32 cellular contexts compared by ENCODE assay signal in genomic region chr20:9230406-9230805, GRCh38.
DNase-seq lines count a peak whose midpoint lies in the region; ATAC-seq, FAIRE-seq and TF ChIP-seq lines count a peak whose summit lies in the region.
"Had no signal": no experiment of that assay in that cellular context is flagged by ENCODE, and none has a peak within 500 bp of the region (broad histone marks: within the 10 kb centered on the region; RNA-seq: fewer than 3 reads in every experiment).

No MANE protein-coding gene starts in this region.

- H2AFZ ChIP-seq in HepG2 (ENCODE audit: low read length) (no peak overlapping the region), K562 (ENCODE audit: low read depth, low read length) (no peak overlapping the region)

- BruUV-seq in HepG2 (replicated peaks; lab: Mats Ljungman, UMichigan) (no TSS peak), K562 (replicated peaks; lab: Mats Ljungman, UMichigan) (no TSS peak)

- H3K9ac ChIP-seq in HepG2 (ENCODE audit: insufficient read depth, low read depth, low read length), result no peak overlapping the region
- H3K9ac ChIP-seq in K562 (ENCODE audit: insufficient read depth in 1 of 2, low read depth in 2 of 2, low read length in 2 of 2), result no peak overlapping the region
- H3K9ac ChIP-seq: BLaER1; BLaER1 treated with 17β-estradiol and CSF1 and Interleukin-3, amounts not matched to agents 10 nM and 100 nM had no signal

- TF ChIP-seq RAD21 in HepG2 (CRISPR knock-in tag; IDR thresholded peaks at IDR 0.05) (no peak), A549 (conservative IDR thresholded peaks at IDR 0.05 in 1 of 2, IDR thresholded peaks at IDR 0.05 in 1 of 2) (no peak), K562 (CRISPR knock-in tag; conservative IDR thresholded peaks at IDR 0.05 in 1 of 2, IDR thresholded peaks at IDR 0.05 in 1 of 2) (no peak)

- FAIRE-seq in HepG2 (lab: Jason Lieb, UNC) (no peak), A549 (lab: Jason Lieb, UNC) (no peak), K562 (lab: Jason Lieb, UNC) (no peak)
- FAIRE-seq: A204.1, D721Med had no signal

- ATAC-seq in HepG2 (no peak), right lobe of liver (no peak), A549 (no peak), K562 (no peak), GM21619 (IDR thresholded peaks at IDR 0.05; ENCODE audit: unreplicated experiment) (no peak)
- ATAC-seq: CD8-positive, alpha-beta T cell had no signal

- no peak overlapping the region for H3K4me3 ChIP-seq in HepG2 (replicated peaks in 1 of 3; ENCODE audit: insufficient read depth in 1 of 3, low read depth in 2 of 3, low read length in 3 of 3)
- H3K4me3 ChIP-seq in right lobe of liver, result no peak overlapping the region
- H3K4me3 ChIP-seq in A549, result no peak overlapping the region
- H3K4me3 ChIP-seq in K562, result no peak overlapping the region
- H3K4me3 ChIP-seq: BLaER1; BLaER1 treated with 17β-estradiol and CSF1 and Interleukin-3, amounts not matched to agents 10 nM and 100 nM had no signal

- DNase-seq in HepG2 (ENCODE audit: low spot score) (no peak), right lobe of liver (no peak), A549 (ENCODE audit: low read depth in 1 of 2, low spot score in 1 of 2) (no peak), K562 (ENCODE audit: extremely low read depth in 1 of 4, low spot score in 3 of 4) (no peak), ecto neural progenitor cell (ENCODE audit: low spot score) (no peak)
- DNase-seq: 8988T; ACHN; AML-193; BE2C; C1 segment of cervical spinal cord; Caco-2; Calu3; CD4-positive, alpha-beta memory T cell; CD4-positive, alpha-beta T cell; CD4-positive, CD25-positive, alpha-beta regulatory T cell; CD8-positive, alpha-beta memory T cell; CD8-positive, alpha-beta T cell; COR-L47; DMS 273 treated with DMSO at 0.1 percent for 48 hours; DMS153; DMS53; DMS79; DMS79 treated with DMSO at 0.1 percent for 48 hours; DND-41; EL had no signal

- H4K20me1 ChIP-seq in HepG2 (ENCODE audit: insufficient read depth, low read length) (no peaks in the 10 kb centered on the region; the same call in 1 of the 2 replicates), K562 (replicated peaks; ENCODE audit: control insufficient read depth, insufficient read depth, low read length) (no peaks in the 10 kb centered on the region)
- H4K20me1 ChIP-seq: BLaER1; BLaER1 treated with 17β-estradiol and CSF1 and Interleukin-3, amounts not matched to agents 10 nM and 100 nM had no signal

- TF ChIP-seq POLR2A in HepG2 (IDR thresholded peaks at IDR 0.05; ENCODE audit: insufficient read depth in 1 of 2, low read depth in 2 of 2, low read length in 2 of 2) (no peak), right lobe of liver (IDR thresholded peaks at IDR 0.05) (no peak), A549 (IDR thresholded peaks at IDR 0.05; ENCODE audit: low read length) (no peak), K562 (conservative IDR thresholded peaks at IDR 0.05) (no peak)

- H3K4me1 ChIP-seq in HepG2 (ENCODE audit: insufficient read depth, low read length) (no peaks in the 10 kb centered on the region), right lobe of liver (no peaks in the 10 kb centered on the region), A549 (no peaks in the 10 kb centered on the region), K562 (replicated peaks in 1 of 2; ENCODE audit: control insufficient read depth in 2 of 2, insufficient read depth in 2 of 2, low read length in 2 of 2) (no peaks in the 10 kb centered on the region)
- H3K4me1 ChIP-seq: Caco-2 had no signal

- H3K36me3 ChIP-seq in HepG2 (replicated peaks in 1 of 2; ENCODE audit: control insufficient read depth in 1 of 2, insufficient read depth in 2 of 2, low read length in 2 of 2), result no peaks in the 10 kb centered on the region
- no peaks in the 10 kb centered on the region for H3K36me3 ChIP-seq in right lobe of liver
- H3K36me3 ChIP-seq in K562 (ENCODE audit: control insufficient read depth, insufficient read depth, low read length), result no peaks in the 10 kb centered on the region
- H3K36me3 ChIP-seq: BE2C; BLaER1; BLaER1 treated with 17β-estradiol and CSF1 and Interleukin-3, amounts not matched to agents 10 nM and 100 nM had no signal

- intact Hi-C loops in HepG2 (cut with micrococcal nuclease; ENCODE audit: unreplicated experiment) (no loop called here), right lobe of liver (cut with DNase I) (no loop called here), K562 (cut with micrococcal nuclease) (no loop called here)

- no peaks in the 10 kb centered on the region for H3K27me3 ChIP-seq in HepG2 (ENCODE audit: control insufficient read depth in 1 of 2, insufficient read depth in 2 of 2, low read length in 2 of 2)
- H3K27me3 ChIP-seq in right lobe of liver, result no peaks in the 10 kb centered on the region
- H3K27me3 ChIP-seq in K562 (ENCODE audit: control insufficient read depth in 2 of 2, insufficient read depth in 2 of 2, low read length in 2 of 2), result no peaks in the 10 kb centered on the region
- H3K27me3 ChIP-seq: BE2C; BLaER1; BLaER1 treated with 17β-estradiol and CSF1 and Interleukin-3, amounts not matched to agents 10 nM and 100 nM had no signal

- TF ChIP-seq CTCF in HepG2 (CRISPR knock-in tag; IDR thresholded peaks at IDR 0.05), result no peak
- no peak for TF ChIP-seq CTCF in right lobe of liver (IDR thresholded peaks at IDR 0.05)
- TF ChIP-seq CTCF in A549 (IDR thresholded peaks at IDR 0.05), result no peak
- TF ChIP-seq CTCF in K562 (IDR thresholded peaks at IDR 0.05 in 2 of 3, conservative IDR thresholded peaks at IDR 0.05 in 1 of 3; ENCODE audit: insufficient read depth in 2 of 3, low read depth in 1 of 3, low read length in 3 of 3), result no peak

- CTCF ChIA-PET in HepG2 (lab: Yijun Ruan, JAX; ENCODE audit: low intra/inter-chr PET ratio, low total read pairs) (no interaction called here), A549 (lab: Yijun Ruan, JAX) (no interaction called here), K562 (lab: Yijun Ruan, JAX; ENCODE audit: low intra/inter-chr PET ratio) (no interaction called here)

- H3K79me2 ChIP-seq in HepG2 (ENCODE audit: insufficient read depth, low read length) (no peaks in the 10 kb centered on the region), K562 (ENCODE audit: control insufficient read depth, insufficient read depth, low read length) (no peaks in the 10 kb centered on the region)

- POLR2A ChIA-PET in HepG2 (lab: Yijun Ruan, JAX) (no interaction called here), A549 (lab: Yijun Ruan, JAX) (no interaction called here), K562 (lab: Yijun Ruan, JAX) (no interaction called here)

- no peaks in the 10 kb centered on the region for H3K9me3 ChIP-seq in HepG2 (ENCODE audit: low read length)
- no peaks in the 10 kb centered on the region for H3K9me3 ChIP-seq in right lobe of liver
- H3K9me3 ChIP-seq in A549, result no peaks in the 10 kb centered on the region
- H3K9me3 ChIP-seq in K562 (replicated peaks; ENCODE audit: control insufficient read depth, insufficient read depth, low read depth, low read length), result no peaks in the 10 kb centered on the region
- H3K9me3 ChIP-seq: BE2C; BLaER1; BLaER1 treated with 17β-estradiol and CSF1 and Interleukin-3, amounts not matched to agents 10 nM and 100 nM; Caco-2 had no signal

- H3K27ac ChIP-seq in HepG2 (ENCODE audit: extremely low read length, insufficient read depth, low read length) (no peak overlapping the region), right lobe of liver (no peak overlapping the region), A549 (no peak overlapping the region), K562 (ENCODE audit: extremely low read depth, low read depth, low read length) (no peak overlapping the region)
- H3K27ac ChIP-seq: 22Rv1; BLaER1; BLaER1 treated with 17β-estradiol and CSF1 and Interleukin-3, amounts not matched to agents 10 nM and 100 nM; C4-2B had no signal

- no peaks in the 10 kb centered on the region for H3K9me1 ChIP-seq in K562 (ENCODE audit: control insufficient read depth, insufficient read depth, low read length)

- no peak for TF ChIP-seq EP300 in HepG2 (IDR thresholded peaks at IDR 0.05; ENCODE audit: low read depth in 2 of 2, low read length in 2 of 2)
- no peak for TF ChIP-seq EP300 in HepG2 (CRISPR knock-in tag; IDR thresholded peaks at IDR 0.05; ENCODE audit: borderline replicate concordance)
- no peak for TF ChIP-seq EP300 in A549 (IDR thresholded peaks at IDR 0.05)
- TF ChIP-seq EP300 in K562 (IDR thresholded peaks at IDR 0.05; ENCODE audit: low read length), result no peak

- H3K4me2 ChIP-seq in HepG2 (ENCODE audit: low read depth, low read length), result no peak overlapping the region
- H3K4me2 ChIP-seq in A549, result no peak overlapping the region
- no peak overlapping the region for H3K4me2 ChIP-seq in K562 (ENCODE audit: insufficient read depth, low read length)
- H3K4me2 ChIP-seq: BLaER1; BLaER1 treated with 17β-estradiol and CSF1 and Interleukin-3, amounts not matched to agents 10 nM and 100 nM had no signal

- in situ Hi-C loops in HepG2 (cut with HindIII; ENCODE audit: extremely low pct_ligation_motif_present, low pct_unique_long_range_greater_than_20kb), result no loop called here
- in situ Hi-C loops in K562 (cut with MboI), result no loop called here

TF ChIP-seq in HepG2, 621 proteins besides CTCF, POLR2A, EP300 and RAD21:
- peak; percentile 75 to 80 for TF ChIP-seq MAFK (conservative IDR thresholded peaks at IDR 0.05 in 1 of 2, IDR thresholded peaks at IDR 0.05 in 1 of 2; ENCODE audit: low read length in 2 of 2)
- TF ChIP-seq ZNF629 (CRISPR knock-in tag; conservative IDR thresholded peaks at IDR 0.05), result no peak
- TF ChIP-seq ZBTB8A (CRISPR knock-in tag; IDR thresholded peaks at IDR 0.05; ENCODE audit: borderline replicate concordance, low read depth), result no peak
- no peak for TF ChIP-seq SMAD9 (CRISPR knock-in tag; IDR thresholded peaks at IDR 0.05)
- peak; percentile 56; the same call in 1 of the 2 replicates for TF ChIP-seq MAFF (IDR thresholded peaks at IDR 0.05; ENCODE audit: low read depth, low read length)

TF ChIP-seq in A549, 52 proteins besides CTCF, POLR2A, EP300 and RAD21:
- peak; percentile 66 for TF ChIP-seq MAFK (IDR thresholded peaks at IDR 0.05; ENCODE audit: partially characterized antibody)
- TF ChIP-seq TP53 (CRISPR knock-in tag; IDR thresholded peaks at IDR 0.05), result no peak

TF ChIP-seq in K562, 482 proteins besides CTCF, POLR2A, EP300 and RAD21:
- TF ChIP-seq USF2 (CRISPR knock-in tag; IDR thresholded peaks at IDR 0.05) (no peak), ZNF316 (IDR thresholded peaks at IDR 0.05) (0 out of 2 replicates have a peak, but pooled peaks have one; percentile 11), SRF (CRISPR knock-in tag; IDR thresholded peaks at IDR 0.05) (no peak), LARP7 (IDR thresholded peaks at IDR 0.05) (no peak)
TF ChIP-seq in K562: peak in this region for 1.

Comparison
In these comparisons a context has a peak if more than half of its experiments do, and no peak if none do; other contexts are left out.
1. Of the 241 proteins assayed by ChIP-seq in both HepG2 and K562: peak only in HepG2: MAFF and MAFK; only in K562: none; in both: none; in neither: 239.